22 cellular contexts compared by ENCODE assay signal in the genomic region with DNA sequence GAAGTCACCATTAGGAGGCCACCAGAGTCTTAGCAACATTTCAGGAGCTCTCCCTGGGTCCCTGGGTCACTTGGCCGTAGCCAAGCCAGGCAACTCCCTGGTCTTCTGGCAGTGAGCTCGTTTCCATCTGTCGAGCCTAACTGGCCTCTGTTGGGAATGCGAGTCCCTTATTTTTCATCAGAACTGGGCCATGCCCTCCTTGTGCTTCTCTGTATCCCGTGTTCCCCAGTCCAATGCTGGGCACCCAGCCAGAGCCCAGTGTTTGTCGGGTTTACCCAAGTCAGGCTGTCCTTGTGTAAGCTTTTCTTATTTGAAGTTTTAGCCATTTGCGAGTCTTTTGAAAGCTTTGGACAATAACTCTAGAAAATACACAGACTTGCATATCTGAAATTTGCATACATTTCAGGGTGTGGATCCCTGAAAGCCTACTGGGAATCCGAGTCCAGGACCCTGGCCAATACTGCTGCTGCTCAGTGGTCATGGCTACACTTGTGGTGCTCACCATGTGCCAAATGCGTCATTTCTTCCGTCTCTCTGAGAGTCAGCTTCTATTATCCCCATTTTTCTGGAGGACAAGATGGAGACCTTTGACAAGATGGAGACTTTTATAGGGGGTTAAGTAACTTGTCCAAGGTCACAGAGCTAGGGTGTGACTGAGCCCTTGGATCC.
DNase-seq lines count a peak whose midpoint lies in the region; TF ChIP-seq lines count a peak whose summit lies in the region.
"Had no signal": no experiment of that assay in that cellular context is flagged by ENCODE, and none has a peak within 500 bp of the region (broad histone marks: within the 10 kb centered on the region; RNA-seq: fewer than 3 reads in every experiment).

No MANE protein-coding gene starts in this region.

- H3K27ac ChIP-seq in caudate nucleus (ENCODE audit: low read depth, low read length), result peak overlapping the region; percentile 58
- H3K27ac ChIP-seq in thyroid gland, result peak overlapping the region; percentile 20 to 52 (median 34)
- no peak overlapping the region for H3K27ac ChIP-seq in Karpas-422 (ENCODE audit: low read length)
- H3K27ac ChIP-seq in PC-9, result no peak overlapping the region
- H3K27ac ChIP-seq: esophagus muscularis mucosa, heart left ventricle, lower lobe of right lung, sigmoid colon had no signal

- TF ChIP-seq CTCF in thyroid gland (IDR thresholded peaks at IDR 0.05) (no peak), PC-9 (conservative IDR thresholded peaks at IDR 0.05) (no peak)

- H3F3A ChIP-seq in PC-9 (ENCODE audit: insufficient read depth, low read depth), result peaks cover 28% of the 10 kb centered on the region

- no peak overlapping the region for H3K4me3 ChIP-seq in thyroid gland (replicated peaks in 1 of 3)
- H3K4me3 ChIP-seq in Karpas-422 (ENCODE audit: low read length), result no peak overlapping the region
- H3K4me3 ChIP-seq in PC-9, result no peak overlapping the region
- H3K4me3 ChIP-seq: esophagus muscularis mucosa, heart left ventricle, K562, lower lobe of right lung, sigmoid colon had no signal

- H3K4me2 ChIP-seq in Karpas-422 (ENCODE audit: low read depth, low read length, poor library complexity, severe bottlenecking) (no peak overlapping the region), PC-9 (no peak overlapping the region)

- BruUV-seq in PC-9 (replicated peaks; lab: Mats Ljungman, UMichigan), result no TSS peak

- H3K27me3 ChIP-seq in thyroid gland, result no peaks in the 10 kb centered on the region
- H3K27me3 ChIP-seq in Karpas-422 (ENCODE audit: low read length), result no peaks in the 10 kb centered on the region
- H3K27me3 ChIP-seq in PC-9 (ENCODE audit: insufficient read depth, low read depth), result no peaks in the 10 kb centered on the region
- H3K27me3 ChIP-seq: esophagus muscularis mucosa, heart left ventricle, sigmoid colon had no signal

- H3K4me1 ChIP-seq in thyroid gland, result peaks cover 52 to 77% of the 10 kb centered on the region in 2 donors
- peaks cover 6% of the 10 kb centered on the region for H3K4me1 ChIP-seq in Karpas-422 (ENCODE audit: low read length)
- H3K4me1 ChIP-seq in PC-9 (replicated peaks; ENCODE audit: insufficient read depth), result peaks cover 50% of the 10 kb centered on the region

- H4K20me1 ChIP-seq in Karpas-422 (ENCODE audit: insufficient read depth, low read depth, low read length), result no peaks in the 10 kb centered on the region
- no peaks in the 10 kb centered on the region for H4K20me1 ChIP-seq in PC-9 (ENCODE audit: insufficient read depth)

- H3K36me3 ChIP-seq in thyroid gland, result no peaks in the 10 kb centered on the region
- no peaks in the 10 kb centered on the region for H3K36me3 ChIP-seq in Karpas-422 (ENCODE audit: insufficient read depth, low read length)
- H3K36me3 ChIP-seq in PC-9 (ENCODE audit: low read depth), result no peaks in the 10 kb centered on the region
- H3K36me3 ChIP-seq: lower lobe of right lung had no signal

- CTCF ChIA-PET in PC-9 (lab: Charles Lee), result interaction anchor here (0.6 kb wide), 1 partner anchor 14 kb away, joined by 3 read pairs; no protein-coding TSS in a partner anchor

- no peaks in the 10 kb centered on the region for H3K9me3 ChIP-seq in thyroid gland
- no peaks in the 10 kb centered on the region for H3K9me3 ChIP-seq in Karpas-422 (ENCODE audit: low read length)
- no peaks in the 10 kb centered on the region for H3K9me3 ChIP-seq in PC-9 (ENCODE audit: insufficient read depth, low read depth)
- H3K9me3 ChIP-seq: esophagus muscularis mucosa, heart left ventricle, lower lobe of right lung, sigmoid colon had no signal

- intact Hi-C loops in head of caudate nucleus (cut with DNase I) (no loop called here), thyroid gland (cut with DNase I) (no loop called here), PC-9 (cut with micrococcal nuclease; ENCODE audit: unreplicated experiment) (no loop called here)

- no peak overlapping the region for H2AFZ ChIP-seq in Karpas-422 (ENCODE audit: low read length)
- no peak overlapping the region for H2AFZ ChIP-seq in PC-9

- DNase-seq in caudate nucleus (lab: John Stamatoyannopoulos, UW), result peak in 46 of 61 donors; percentile 12 to 87 (median 52)
- DNase-seq in head of caudate nucleus, result peak in 41 of 42 donors; percentile 45 to 90 (median 76)
- DNase-seq in nucleus accumbens (lab: John Stamatoyannopoulos, UW), result peak in 50 of 56 donors; percentile 12 to 86 (median 50)
- peak; percentile 81 to 92 for DNase-seq in thyroid gland
- no peak for DNase-seq in Karpas-422
- no peak for DNase-seq in AG08396 (ENCODE audit: low spot score)
- no peak for DNase-seq in PC-9
- DNase-seq in AG08395 (ENCODE audit: low spot score), result no peak
- DNase-seq: activated CD4-positive, alpha-beta T cell treated with anti-CD3 and anti-CD28 coated beads for 48 hours; activated gamma-delta T cell treated with Interleukin-2 at 50 U/mL for 16 hours; central memory CD4-positive, alpha-beta T cell; effector memory CD4-positive, alpha-beta T cell; lower lobe of right lung; NCI-H748 treated with DMSO at 0.1 percent for 48 hours; occipital lobe; SHP77; sigmoid colon; stimulated activated naive CD4-positive, alpha-beta T cell; T-cell had no signal

- 65 to 70% methylated on average over 10 of the region's 10 CpGs for WGBS in thyroid gland, 2 donors

- POLR2A ChIA-PET in PC-9 (lab: Charles Lee; ENCODE audit: unreplicated experiment), result no interaction called here

- no peak overlapping the region for H3K9ac ChIP-seq in Karpas-422 (ENCODE audit: low read length)

- no peaks in the 10 kb centered on the region for H3K9me2 ChIP-seq in Karpas-422 (replicated peaks; ENCODE audit: insufficient read depth, low read length)
- no peaks in the 10 kb centered on the region for H3K9me2 ChIP-seq in PC-9 (ENCODE audit: insufficient read depth)

- no peak for TF ChIP-seq POLR2A in thyroid gland (IDR thresholded peaks at IDR 0.05)

- no peaks in the 10 kb centered on the region for H3K79me2 ChIP-seq in Karpas-422 (ENCODE audit: low read length)
- no peaks in the 10 kb centered on the region; the same call in 1 of the 2 replicates for H3K79me2 ChIP-seq in PC-9 (ENCODE audit: low read depth)

Comparison
In these comparisons a context has a peak if more than half of its experiments do, and no peak if none do; other contexts are left out.
1. DNase-seq: peak in caudate nucleus (46 of 61), head of caudate nucleus (41 of 42), nucleus accumbens (50 of 56) and thyroid gland (2 of 2); none in Karpas-422 (single experiment), AG08396 (single experiment), PC-9 (0 of 2) and AG08395 (single experiment).
2. H3K27ac ChIP-seq: peak in caudate nucleus (single experiment) and thyroid gland (3 of 3); none in Karpas-422 (single experiment) and PC-9 (single experiment).